ENCODE assay signal across 15 cellular contexts in genomic region chr2:70044290-70045040, GRCh38. TPM values are rescaled to one million over a fixed set of nuclear protein-coding genes. Genes with fewer than 3 reads are reported as not detected.
DNase-seq lines count a peak whose midpoint lies in the region; ATAC-seq and TF ChIP-seq lines count a peak whose summit lies in the region.
"Had no signal": no experiment of that assay in that cellular context is flagged by ENCODE, and none has a peak within 500 bp of the region (broad histone marks: within the 10 kb centered on the region; RNA-seq: fewer than 3 reads in every experiment).

No MANE protein-coding gene starts in this region.

- H2AFZ ChIP-seq in neural progenitor cell (replicated peaks) = no peak overlapping the region
- H2AFZ ChIP-seq: GM23338 had no signal

- H3K36me3 Mint-ChIP-seq in CD4-positive, alpha-beta T cell (ENCODE audit: low read depth) = peaks cover 36% of the 10 kb centered on the region
- H3K36me3 Mint-ChIP-seq in activated naive CD8-positive, alpha-beta T cell treated with anti-CD3 and anti-CD28 coated beads, Interleukin-2, amount 10 ng/mL, durations not matched to agents 7 days and 5 days = peaks cover 49% of the 10 kb centered on the region
- H3K36me3 Mint-ChIP-seq in neural progenitor cell = peaks cover 12% of the 10 kb centered on the region

- no peak overlapping the region for H3K4me3 Mint-ChIP-seq in CD4-positive, alpha-beta T cell
- peak overlapping the region; percentile 75 for H3K4me3 Mint-ChIP-seq in activated naive CD8-positive, alpha-beta T cell treated with anti-CD3 and anti-CD28 coated beads, Interleukin-2, amount 10 ng/mL, durations not matched to agents 7 days and 5 days
- H3K4me3 Mint-ChIP-seq in neural progenitor cell = no peak overlapping the region
- H3K4me3 Mint-ChIP-seq: GM23338 had no signal

- CTCF ChIA-PET in CD4-positive, alpha-beta T cell (lab: Charles Lee) = interaction anchor here (1.0 to 1.6 kb wide), 2 partner anchors 18 to 26 kb away, joined by 3 read pairs; no protein-coding TSS in a partner anchor

- peaks cover 32% of the 10 kb centered on the region for H3K4me1 Mint-ChIP-seq in CD4-positive, alpha-beta T cell (ENCODE audit: low read depth)
- peaks cover 55% of the 10 kb centered on the region for H3K4me1 Mint-ChIP-seq in activated naive CD8-positive, alpha-beta T cell treated with anti-CD3 and anti-CD28 coated beads, Interleukin-2, amount 10 ng/mL, durations not matched to agents 7 days and 5 days
- H3K4me1 Mint-ChIP-seq in neural progenitor cell = no peaks in the 10 kb centered on the region

- no peaks in the 10 kb centered on the region for H3K27me3 Mint-ChIP-seq in CD4-positive, alpha-beta T cell
- no peaks in the 10 kb centered on the region for H3K27me3 Mint-ChIP-seq in activated naive CD8-positive, alpha-beta T cell treated with anti-CD3 and anti-CD28 coated beads, Interleukin-2, amount 10 ng/mL, durations not matched to agents 7 days and 5 days
- peaks cover 4% of the 10 kb centered on the region for H3K27me3 Mint-ChIP-seq in neural progenitor cell (ENCODE audit: insufficient read depth, low read depth)

- H3K27ac ChIP-seq in CD4-positive, alpha-beta T cell (ENCODE audit: low read depth, low read length) = no peak overlapping the region
- H3K27ac ChIP-seq in HL-60 (replicated peaks) (peak overlapping the region; percentile 70), mucosa of rectum (ENCODE audit: low read depth in 2 of 2, low read length in 2 of 2) (peak overlapping the region; percentile 66 to 88), neural progenitor cell (no peak overlapping the region)
- H3K27ac ChIP-seq: C4-2B had no signal

- H4K20me1 ChIP-seq in neural progenitor cell (ENCODE audit: low read depth) = no peaks in the 10 kb centered on the region

- peaks cover 0 to 5% of the 10 kb centered on the region in 2 donors for H3K4me1 ChIP-seq in mucosa of rectum (ENCODE audit: control insufficient read depth in 2 of 2, insufficient read depth in 2 of 2, low read length in 2 of 2)
- H3K4me1 ChIP-seq in neural progenitor cell = no peaks in the 10 kb centered on the region

- no peak for ATAC-seq in CD4-positive, alpha-beta T cell (ENCODE audit: poor library complexity)
- ATAC-seq in activated naive CD8-positive, alpha-beta T cell treated with anti-CD3 and anti-CD28 coated beads, Interleukin-2, amount 10 ng/mL, durations not matched to agents 7 days and 5 days (ENCODE audit: low read depth) = no peak
- no peak for ATAC-seq in GM21619 (IDR thresholded peaks at IDR 0.05; ENCODE audit: unreplicated experiment)
- ATAC-seq: GM23338 had no signal

- no peak for DNase-seq in CD4-positive, alpha-beta T cell
- DNase-seq in HL-60 (ENCODE audit: low read depth in 1 of 2, low spot score in 1 of 2) (no peak), neural progenitor cell (ENCODE audit: low spot score) (no peak), NCI-H2107 treated with DMSO at 0.1 percent for 48 hours (lab: John Stamatoyannopoulos, UW; ENCODE audit: unreplicated experiment) (no peak)
- DNase-seq in activated naive CD8-positive, alpha-beta T cell treated with anti-CD3 and anti-CD28 coated beads, Interleukin-2, amount 10 ng/mL, durations not matched to agents 7 days and 5 days = no peak
- no peak for DNase-seq in stimulated activated CD4-positive, alpha-beta T cell treated with anti-CD3 and anti-CD28 coated beads, Interleukin-15, amount 100 ng/mL, for 24 hours
- DNase-seq: GDM1; islet precursor cell; NCI-H187 treated with DMSO at 0.1 percent for 48 hours; SIG-M5; stimulated activated CD4-positive, alpha-beta T cell treated with anti-CD3 and anti-CD28 coated beads, Interleukin-4, amount 100 ng/mL, for 24 hours had no signal

- POLR2A ChIA-PET in CD4-positive, alpha-beta T cell (lab: Charles Lee) = interaction anchor here (0.6 to 1.6 kb wide), 4 partner anchors 42 to 128 kb away, joined by 3 to 6 read pairs (median 4); no protein-coding TSS in a partner anchor
- POLR2A ChIA-PET in activated naive CD8-positive, alpha-beta T cell treated with anti-CD3 and anti-CD28 coated beads, Interleukin-2, amount 10 ng/mL, durations not matched to agents 7 days and 5 days (lab: Charles Lee) = interaction anchor here (1.2 to 3.3 kb wide), 6 partner anchors 25 to 130 kb away, joined by 3 to 24 read pairs (median 6); partner anchors contain the start of gene MXD1

- intact Hi-C loops in CD4-positive, alpha-beta T cell (cut with DNase I, micrococcal nuclease) = no loop called here

- H3K4me2 ChIP-seq in neural progenitor cell = no peak overlapping the region
- H3K4me2 ChIP-seq: GM23338 had no signal

- H3K9me3 ChIP-seq in CD4-positive, alpha-beta T cell (ENCODE audit: control insufficient read depth, low read length) = no peaks in the 10 kb centered on the region
- H3K9me3 ChIP-seq in mucosa of rectum (ENCODE audit: control insufficient read depth in 2 of 2, low read length in 2 of 2) (no peaks in the 10 kb centered on the region), neural progenitor cell (ENCODE audit: low read depth) (no peaks in the 10 kb centered on the region)

- no peaks in the 10 kb centered on the region for H3K9me3 Mint-ChIP-seq in CD4-positive, alpha-beta T cell
- no peaks in the 10 kb centered on the region for H3K9me3 Mint-ChIP-seq in activated naive CD8-positive, alpha-beta T cell treated with anti-CD3 and anti-CD28 coated beads, Interleukin-2, amount 10 ng/mL, durations not matched to agents 7 days and 5 days
- H3K9me3 Mint-ChIP-seq in neural progenitor cell = no peaks in the 10 kb centered on the region
- H3K9me3 Mint-ChIP-seq: GM23338 had no signal

- H3K27ac Mint-ChIP-seq in CD4-positive, alpha-beta T cell = peak overlapping the region; percentile 45
- H3K27ac Mint-ChIP-seq in activated naive CD8-positive, alpha-beta T cell treated with anti-CD3 and anti-CD28 coated beads, Interleukin-2, amount 10 ng/mL, durations not matched to agents 7 days and 5 days = peak overlapping the region; percentile 94
- H3K27ac Mint-ChIP-seq in neural progenitor cell = no peak overlapping the region
- H3K27ac Mint-ChIP-seq: GM23338 had no signal

- TF ChIP-seq CTCF in CD4-positive, alpha-beta T cell (IDR thresholded peaks at IDR 0.05) = no peak
- no peak for TF ChIP-seq CTCF in HL-60 (IDR thresholded peaks at IDR 0.05; ENCODE audit: insufficient read depth, low read length)
- no peak for TF ChIP-seq CTCF in neural progenitor cell (IDR thresholded peaks at IDR 0.05)

- no peak overlapping the region for H3K9ac ChIP-seq in mucosa of rectum (ENCODE audit: low read depth in 1 of 2, low read length in 2 of 2)
- H3K9ac ChIP-seq in neural progenitor cell = no peak overlapping the region

- no peak overlapping the region for H3K4me3 ChIP-seq in HL-60 (replicated peaks; ENCODE audit: insufficient read depth, low read length)
- H3K4me3 ChIP-seq in mucosa of rectum (ENCODE audit: low read length in 2 of 2) = no peak overlapping the region
- H3K4me3 ChIP-seq in neural progenitor cell = no peak overlapping the region
- H3K4me3 ChIP-seq: GM23338 had no signal

- H3K27me3 ChIP-seq in CD4-positive, alpha-beta T cell (ENCODE audit: control insufficient read depth, insufficient read depth, low read length) = no peaks in the 10 kb centered on the region
- H3K27me3 ChIP-seq in HL-60 (ENCODE audit: insufficient read depth, poor library complexity, severe bottlenecking) (no peaks in the 10 kb centered on the region), mucosa of rectum (ENCODE audit: control insufficient read depth in 2 of 2, insufficient read depth in 2 of 2, low read length in 2 of 2) (no peaks in the 10 kb centered on the region), neural progenitor cell (no peaks in the 10 kb centered on the region)

- H3K36me3 ChIP-seq in mucosa of rectum (ENCODE audit: control insufficient read depth in 2 of 2, insufficient read depth in 2 of 2, low read length in 2 of 2) (peaks cover 3 to 17% of the 10 kb centered on the region in 2 donors), neural progenitor cell (no peaks in the 10 kb centered on the region)

- no peaks in the 10 kb centered on the region for H3F3A ChIP-seq in neural progenitor cell (ENCODE audit: low read depth)

- H3K79me2 ChIP-seq in neural progenitor cell (ENCODE audit: low read depth) = no peaks in the 10 kb centered on the region

RNA-seq across cellular contexts. Expression of gene PCBP1, which starts 42.8 kb away (rescaled TPM):
- 100 to 1,000 TPM; 228 to 233 TPM for total RNA-seq in CD4-positive, alpha-beta T cell
- 100 to 1,000 TPM; 459 to 467 TPM for total RNA-seq in activated naive CD8-positive, alpha-beta T cell treated with anti-CD3 and anti-CD28 coated beads, Interleukin-2, amount 10 ng/mL, durations not matched to agents 7 days and 5 days
- 62.0 and 82.0 TPM in 2 replicates for total RNA-seq in neural progenitor cell (ENCODE audit: low replicate concordance)

Comparison
In these comparisons a context has a peak if more than half of its experiments do, and no peak if none do; other contexts are left out.
1. H3K27ac ChIP-seq: peak in HL-60 (single experiment) and mucosa of rectum (2 of 2); none in CD4-positive, alpha-beta T cell (single experiment) and neural progenitor cell (single experiment).